Comparison of ENCODE assay signal across 16 cellular contexts in the genomic region with DNA sequence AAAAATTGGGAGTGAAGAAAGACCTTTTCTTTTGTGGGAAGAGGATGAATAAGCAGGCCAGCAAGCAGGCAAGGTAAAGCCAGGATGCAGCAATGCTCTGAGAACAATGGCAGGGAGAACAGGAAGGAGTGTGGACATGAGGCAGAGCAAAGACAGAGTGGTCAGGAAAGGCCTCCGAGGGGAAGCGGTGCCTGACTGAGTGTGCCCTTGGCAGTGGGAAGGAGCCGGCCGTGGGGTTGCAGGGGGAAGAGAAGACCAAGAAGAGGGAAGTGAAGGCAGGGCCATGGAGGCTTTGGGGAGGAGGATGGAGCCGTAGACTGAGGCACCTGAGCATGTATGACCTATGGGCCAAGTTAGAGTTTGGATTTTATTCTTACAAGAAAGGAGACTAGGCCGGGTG. TPM values are rescaled to one million over a fixed set of nuclear protein-coding genes. Genes with fewer than 3 reads are reported as not detected.
A peak's percentile ranks its signal among the peaks of the same experiment; 100 is the strongest.
DNase-seq lines count a peak whose midpoint lies in the region; ATAC-seq and TF ChIP-seq lines count a peak whose summit lies in the region.
"Had no signal": no experiment of that assay in that cellular context is flagged by ENCODE, and none has a peak within 500 bp of the region (broad histone marks: within the 10 kb centered on the region; RNA-seq: fewer than 3 reads in every experiment).

No MANE protein-coding gene starts in this region.

- peaks cover 38 to 56% of the 10 kb centered on the region in 2 experiments for H3K36me3 ChIP-seq in trophoblast cell (ENCODE audit: control insufficient read depth in 1 of 2, insufficient read depth in 2 of 2, low read length in 2 of 2)

- H3K27me3 ChIP-seq in trophoblast cell (ENCODE audit: insufficient read depth, low read length), result no peaks in the 10 kb centered on the region

- ATAC-seq in activated CD8-positive, alpha-beta T cell treated with anti-CD3 and anti-CD28 coated beads, Interleukin-2, amount 10 ng/mL, durations not matched to agents 7 days and 5 days, result no peak
- ATAC-seq in activated CD8-positive, alpha-beta T cell treated with anti-CD3 and anti-CD28 coated beads for 36 hours, result no peak
- ATAC-seq in central memory CD8-positive, alpha-beta T cell (replicated peaks; ENCODE audit: extremely low read depth, poor library complexity, severe bottlenecking), result no peak
- ATAC-seq in HG03159 (IDR thresholded peaks at IDR 0.05; ENCODE audit: unreplicated experiment), result no peak

- no peak overlapping the region for H2AK5ac ChIP-seq in trophoblast cell (ENCODE audit: low read length)

- no peak overlapping the region for H2BK120ac ChIP-seq in trophoblast cell (ENCODE audit: insufficient read depth, low read length, poor library complexity)

- H3K9me3 ChIP-seq in trophoblast cell (ENCODE audit: insufficient read depth, low read depth, low read length), result no peaks in the 10 kb centered on the region

- H3K4me3 ChIP-seq in trophoblast cell (ENCODE audit: low read depth, low read length), result no peak overlapping the region
- H3K4me3 ChIP-seq: PC-9 had no signal

- H3K4ac ChIP-seq in trophoblast cell (ENCODE audit: low read depth, low read length), result no peak overlapping the region

- no peak overlapping the region for H3K4me2 ChIP-seq in trophoblast cell (ENCODE audit: low read length)
- H3K4me2 ChIP-seq: PC-9 had no signal

- peaks cover 60% of the 10 kb centered on the region for H3K36me3 Mint-ChIP-seq in activated CD8-positive, alpha-beta T cell treated with anti-CD3 and anti-CD28 coated beads, Interleukin-2, amount 10 ng/mL, durations not matched to agents 7 days and 5 days (ENCODE audit: low read depth)
- peaks cover 55% of the 10 kb centered on the region for H3K36me3 Mint-ChIP-seq in activated CD8-positive, alpha-beta T cell treated with anti-CD3 and anti-CD28 coated beads for 36 hours (ENCODE audit: low read depth)
- H3K36me3 Mint-ChIP-seq in Calu3 (ENCODE audit: insufficient read depth, unreplicated experiment), result peaks cover 46% of the 10 kb centered on the region
- H3K36me3 Mint-ChIP-seq in central memory CD8-positive, alpha-beta T cell (ENCODE audit: insufficient read depth), result peaks cover 31% of the 10 kb centered on the region

- DNase-seq in activated CD8-positive, alpha-beta T cell treated with anti-CD3 and anti-CD28 coated beads, Interleukin-2, amount 10 ng/mL, durations not matched to agents 7 days and 5 days, result no peak
- DNase-seq in activated CD8-positive, alpha-beta T cell treated with anti-CD3 and anti-CD28 coated beads for 36 hours, result no peak
- no peak for DNase-seq in Calu3
- no peak for DNase-seq in central memory CD8-positive, alpha-beta T cell (ENCODE audit: low spot score in 2 of 2)
- no peak for DNase-seq in trophoblast cell
- DNase-seq in medulla oblongata (ENCODE audit: extremely low spot score), result no peak
- DNase-seq: GF-D8, H7, NCI-H1417 treated with DMSO at 0.1 percent for 48 hours, NCI-H187 treated with DMSO at 0.1 percent for 48 hours, NCI-H226, NCI-H524, PC-9 had no signal

- no peak overlapping the region for H3K23ac ChIP-seq in trophoblast cell (ENCODE audit: low read length)

- no peaks in the 10 kb centered on the region for H3K9me3 Mint-ChIP-seq in activated CD8-positive, alpha-beta T cell treated with anti-CD3 and anti-CD28 coated beads, Interleukin-2, amount 10 ng/mL, durations not matched to agents 7 days and 5 days (ENCODE audit: insufficient read depth)
- H3K9me3 Mint-ChIP-seq in activated CD8-positive, alpha-beta T cell treated with anti-CD3 and anti-CD28 coated beads for 36 hours, result no peaks in the 10 kb centered on the region
- no peaks in the 10 kb centered on the region for H3K9me3 Mint-ChIP-seq in Calu3 (ENCODE audit: low read depth, unreplicated experiment)
- no peaks in the 10 kb centered on the region for H3K9me3 Mint-ChIP-seq in central memory CD8-positive, alpha-beta T cell

- POLR2A ChIA-PET in activated CD8-positive, alpha-beta T cell treated with anti-CD3 and anti-CD28 coated beads, Interleukin-2, amount 10 ng/mL, durations not matched to agents 7 days and 5 days (lab: Charles Lee), result no interaction called here
- POLR2A ChIA-PET in activated CD8-positive, alpha-beta T cell treated with anti-CD3 and anti-CD28 coated beads for 36 hours (lab: Charles Lee), result no interaction called here

- TF ChIP-seq CTCF in activated CD8-positive, alpha-beta T cell treated with anti-CD3 and anti-CD28 coated beads for 36 hours (IDR thresholded peaks at IDR 0.05), result no peak
- no peak for TF ChIP-seq CTCF in Calu3 (IDR thresholded peaks at IDR 0.05; ENCODE audit: unreplicated experiment)

- no peak overlapping the region for H2BK5ac ChIP-seq in trophoblast cell (ENCODE audit: low read depth, low read length, poor library complexity)

- H3K79me2 ChIP-seq in trophoblast cell (ENCODE audit: control insufficient read depth, insufficient read depth, low read length, poor library complexity), result no peaks in the 10 kb centered on the region

- H3K9ac ChIP-seq in trophoblast cell (ENCODE audit: low read length), result no peak overlapping the region

- intact Hi-C loops in activated CD8-positive, alpha-beta T cell treated with anti-CD3 and anti-CD28 coated beads for 36 hours (cut with micrococcal nuclease), result no loop called here
- intact Hi-C loops in Calu3 (cut with micrococcal nuclease; ENCODE audit: unreplicated experiment), result no loop called here

- no peak overlapping the region for H4K12ac ChIP-seq in trophoblast cell (ENCODE audit: low read depth, low read length)

- no CpG with 5 or more reads among the region's 6 CpGs for WGBS in trophoblast cell (ENCODE audit: extremely low coverage, insufficient coverage, insufficient read length)

- no TSS peak for BruUV-seq in Calu3 (replicated peaks; lab: Mats Ljungman, UMichigan)

- peak overlapping the region; percentile 10 for H2BK12ac ChIP-seq in trophoblast cell (ENCODE audit: low read length)

- no peaks in the 10 kb centered on the region for H3K27me3 Mint-ChIP-seq in activated CD8-positive, alpha-beta T cell treated with anti-CD3 and anti-CD28 coated beads, Interleukin-2, amount 10 ng/mL, durations not matched to agents 7 days and 5 days (ENCODE audit: low read depth)
- no peaks in the 10 kb centered on the region for H3K27me3 Mint-ChIP-seq in activated CD8-positive, alpha-beta T cell treated with anti-CD3 and anti-CD28 coated beads for 36 hours
- no peaks in the 10 kb centered on the region for H3K27me3 Mint-ChIP-seq in Calu3 (ENCODE audit: unreplicated experiment)
- no peaks in the 10 kb centered on the region for H3K27me3 Mint-ChIP-seq in central memory CD8-positive, alpha-beta T cell
- H3K27me3 Mint-ChIP-seq: B cell had no signal

- H4K8ac ChIP-seq in trophoblast cell (ENCODE audit: low read depth, low read length), result no peak overlapping the region

- no peak overlapping the region for H3K4me3 Mint-ChIP-seq in activated CD8-positive, alpha-beta T cell treated with anti-CD3 and anti-CD28 coated beads, Interleukin-2, amount 10 ng/mL, durations not matched to agents 7 days and 5 days
- no peak overlapping the region for H3K4me3 Mint-ChIP-seq in activated CD8-positive, alpha-beta T cell treated with anti-CD3 and anti-CD28 coated beads for 36 hours
- no peak overlapping the region for H3K4me3 Mint-ChIP-seq in Calu3 (ENCODE audit: low read depth, unreplicated experiment)
- no peak overlapping the region for H3K4me3 Mint-ChIP-seq in central memory CD8-positive, alpha-beta T cell
- H3K4me3 Mint-ChIP-seq: B cell had no signal

- H3K18ac ChIP-seq in trophoblast cell (ENCODE audit: low read length), result no peak overlapping the region

- no peak overlapping the region for H3K14ac ChIP-seq in trophoblast cell (ENCODE audit: low read length)

- H3K79me1 ChIP-seq in trophoblast cell (ENCODE audit: low read length), result peaks cover 3% of the 10 kb centered on the region

- no peaks in the 10 kb centered on the region for H3K4me1 Mint-ChIP-seq in activated CD8-positive, alpha-beta T cell treated with anti-CD3 and anti-CD28 coated beads, Interleukin-2, amount 10 ng/mL, durations not matched to agents 7 days and 5 days (ENCODE audit: low read depth)
- no peaks in the 10 kb centered on the region for H3K4me1 Mint-ChIP-seq in activated CD8-positive, alpha-beta T cell treated with anti-CD3 and anti-CD28 coated beads for 36 hours (ENCODE audit: low read depth)
- H3K4me1 Mint-ChIP-seq in Calu3 (ENCODE audit: low read depth, unreplicated experiment), result no peaks in the 10 kb centered on the region
- H3K4me1 Mint-ChIP-seq in central memory CD8-positive, alpha-beta T cell, result peaks cover 16% of the 10 kb centered on the region
- H3K4me1 Mint-ChIP-seq: B cell had no signal

- H4K91ac ChIP-seq in trophoblast cell (ENCODE audit: low read depth, low read length), result no peak overlapping the region

- CTCF ChIA-PET in activated CD8-positive, alpha-beta T cell treated with anti-CD3 and anti-CD28 coated beads, Interleukin-2, amount 10 ng/mL, durations not matched to agents 7 days and 5 days (lab: Charles Lee), result no interaction called here
- CTCF ChIA-PET in activated CD8-positive, alpha-beta T cell treated with anti-CD3 and anti-CD28 coated beads for 36 hours (lab: Charles Lee), result no interaction called here
- CTCF ChIA-PET in Calu3 (lab: Charles Lee), result no interaction called here

- peaks cover 5 to 9% of the 10 kb centered on the region in 2 experiments for H3K4me1 ChIP-seq in trophoblast cell (ENCODE audit: control insufficient read depth in 1 of 2, insufficient read depth in 2 of 2, low read length in 2 of 2)

- H2AFZ ChIP-seq in trophoblast cell (ENCODE audit: insufficient read depth, low read length, poor library complexity), result no peak overlapping the region
- H2AFZ ChIP-seq: PC-9 had no signal

- H3K27ac ChIP-seq in trophoblast cell (ENCODE audit: low read depth, low read length), result no peak overlapping the region
- H3K27ac ChIP-seq: HL-60, PC-9 had no signal

- H3K27ac Mint-ChIP-seq in activated CD8-positive, alpha-beta T cell treated with anti-CD3 and anti-CD28 coated beads, Interleukin-2, amount 10 ng/mL, durations not matched to agents 7 days and 5 days, result peak overlapping the region; percentile 6
- H3K27ac Mint-ChIP-seq in activated CD8-positive, alpha-beta T cell treated with anti-CD3 and anti-CD28 coated beads for 36 hours, result no peak overlapping the region
- H3K27ac Mint-ChIP-seq in Calu3 (ENCODE audit: unreplicated experiment), result peak overlapping the region; percentile 7
- peak overlapping the region; percentile 27 for H3K27ac Mint-ChIP-seq in central memory CD8-positive, alpha-beta T cell (ENCODE audit: low read depth)
- H3K27ac Mint-ChIP-seq: B cell had no signal

RNA-seq across cellular contexts. Expression of a gene that starts 21.9 kb away (rescaled TPM):
- 10 to 100 TPM; 10.8 to 12.9 TPM for total RNA-seq in activated CD8-positive, alpha-beta T cell treated with anti-CD3 and anti-CD28 coated beads, Interleukin-2, amount 10 ng/mL, durations not matched to agents 7 days and 5 days
- 10 to 100 TPM; 10.5 to 13.4 TPM for total RNA-seq in activated CD8-positive, alpha-beta T cell treated with anti-CD3 and anti-CD28 coated beads for 36 hours
- 17.2 and 18.5 TPM in 2 replicates for total RNA-seq in Calu3 (2022)
- polyA plus RNA-seq in trophoblast cell (2013), result 5.5 and 5.8 TPM in 2 replicates

RNA-seq across cellular contexts. Expression of a gene that starts 22.2 kb away (rescaled TPM):
- 10 to 100 TPM; 28.4 to 30.6 TPM for total RNA-seq in activated CD8-positive, alpha-beta T cell treated with anti-CD3 and anti-CD28 coated beads, Interleukin-2, amount 10 ng/mL, durations not matched to agents 7 days and 5 days
- 10 to 100 TPM; 29.3 to 29.7 TPM for total RNA-seq in activated CD8-positive, alpha-beta T cell treated with anti-CD3 and anti-CD28 coated beads for 36 hours
- 40.3 and 45.2 TPM in 2 replicates for total RNA-seq in Calu3 (2022)
- polyA plus RNA-seq in trophoblast cell (2013), result 11.3 and 11.5 TPM in 2 replicates

RNA-seq across cellular contexts. Expression of a gene that starts 44.4 kb away (rescaled TPM):
- total RNA-seq in activated CD8-positive, alpha-beta T cell treated with anti-CD3 and anti-CD28 coated beads, Interleukin-2, amount 10 ng/mL, durations not matched to agents 7 days and 5 days, result 10 to 100 TPM; 12.7 to 12.9 TPM
- total RNA-seq in activated CD8-positive, alpha-beta T cell treated with anti-CD3 and anti-CD28 coated beads for 36 hours, result 10 to 100 TPM; 13.2 to 13.4 TPM
- 17.8 and 18.1 TPM in 2 replicates for total RNA-seq in Calu3 (2022)
- polyA plus RNA-seq in trophoblast cell (2013), result 3.8 and 4.0 TPM in 2 replicates
